30 cellular contexts compared by ENCODE assay signal in the genomic region with DNA sequence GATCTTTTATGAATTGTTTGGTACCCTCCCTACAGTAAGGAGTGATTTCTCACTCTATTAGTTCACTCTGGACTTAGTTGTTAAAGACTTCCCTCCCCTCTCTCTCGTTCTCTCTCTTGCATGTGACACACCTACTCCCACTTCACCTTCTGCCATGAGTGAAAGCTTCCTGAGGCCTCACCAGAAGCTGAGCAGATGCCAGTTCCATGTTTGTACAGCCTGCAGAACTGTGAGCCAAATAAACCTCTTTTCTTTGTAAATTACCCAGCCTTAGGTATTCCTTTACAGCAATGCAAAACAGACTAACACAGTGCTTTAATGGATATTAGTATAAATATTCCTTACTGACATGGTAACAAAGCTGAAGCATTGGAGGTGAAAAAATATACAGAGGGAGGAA.
"Had no signal": no experiment of that assay in that cellular context is flagged by ENCODE, and none has a peak within 500 bp of the region (broad histone marks: within the 10 kb centered on the region; RNA-seq: fewer than 3 reads in every experiment).

No MANE protein-coding gene starts in this region.

- H3K36me3 ChIP-seq: colonic mucosa had no signal

- H3K9me3 ChIP-seq: colonic mucosa, esophagus muscularis mucosa, esophagus squamous epithelium, gastrocnemius medialis, gastroesophageal sphincter had no signal

- FAIRE-seq: colon, endometrium, endothelial cell of umbilical vein, frontal cortex had no signal

- H3K4me2 ChIP-seq: hepatocyte had no signal

- H3K27ac Mint-ChIP-seq: dendritic cell treated with granulocyte-macrophage colony-stimulating factor and Interleukin-4, amounts not matched to agents 40 ng/mL and 50 ng/mL, for 4 days; effector memory CD8-positive, alpha-beta T cell; endodermal cell had no signal

- H2AFZ ChIP-seq: hepatocyte had no signal

- H3K4me3 ChIP-seq: colonic mucosa, coronary artery, dorsolateral prefrontal cortex, esophagus muscularis mucosa, esophagus squamous epithelium, gastrocnemius medialis, gastroesophageal sphincter, heart left ventricle, heart right ventricle, hepatocyte had no signal

- H3K9me3 Mint-ChIP-seq: effector memory CD8-positive, alpha-beta T cell had no signal

- H3K27ac ChIP-seq: colonic mucosa, coronary artery, dorsolateral prefrontal cortex, epithelial cell of prostate, esophagus muscularis mucosa, esophagus squamous epithelium, foreskin keratinocyte, gastrocnemius medialis, gastroesophageal sphincter, heart left ventricle, heart right ventricle, hepatocyte had no signal

- H3K27me3 ChIP-seq: colonic mucosa, dorsolateral prefrontal cortex, esophagus muscularis mucosa, esophagus squamous epithelium, foreskin keratinocyte, gastrocnemius medialis, gastroesophageal sphincter, heart left ventricle, heart right ventricle, hepatocyte had no signal

- H3K27me3 Mint-ChIP-seq: dendritic cell treated with granulocyte-macrophage colony-stimulating factor and Interleukin-4, amounts not matched to agents 40 ng/mL and 50 ng/mL, for 4 days; effector memory CD8-positive, alpha-beta T cell had no signal

- H3K4me1 ChIP-seq: colonic mucosa, foreskin keratinocyte, gastrocnemius medialis, gastroesophageal sphincter had no signal

- ATAC-seq: effector memory CD8-positive, alpha-beta T cell; esophagus mucosa; foreskin keratinocyte; gastrocnemius medialis; gastroesophageal sphincter; heart left ventricle; heart right ventricle had no signal

- H3K4me1 Mint-ChIP-seq: endodermal cell had no signal

- DNase-seq: colonic mucosa; cortex of kidney; dermis blood vessel endothelial cell; dorsolateral prefrontal cortex; effector CD4-positive, alpha-beta T cell; effector CD8-positive, alpha-beta T cell; effector memory CD4-positive, alpha-beta T cell; effector memory CD8-positive, alpha-beta T cell; endodermal cell; erythroblast; esophagus squamous epithelium; foreskin fibroblast; foreskin keratinocyte; foreskin melanocyte; gastrocnemius medialis; glutamatergic neuron; head of caudate nucleus; heart left ventricle; heart right ventricle had no signal

- H3K79me2 ChIP-seq: hepatocyte had no signal

- H3K4me3 Mint-ChIP-seq: dendritic cell treated with granulocyte-macrophage colony-stimulating factor and Interleukin-4, amounts not matched to agents 40 ng/mL and 50 ng/mL, for 4 days; effector memory CD8-positive, alpha-beta T cell; endodermal cell had no signal
